In genomic region chr12:58602179-58602578, GRCh38 we compare ENCODE assay signal across 25 cellular contexts.
"Had no signal": no experiment of that assay in that cellular context is flagged by ENCODE, and none has a peak within 500 bp of the region (broad histone marks: within the 10 kb centered on the region; RNA-seq: fewer than 3 reads in every experiment).

No MANE protein-coding gene starts in this region.

- ATAC-seq: left colon; left lung; lower lobe of right lung; natural killer cell; right cardiac atrium; sciatic nerve; stimulated activated memory B cell treated with anti-CD40 and anti-IgM and Interleukin-4, amounts not matched to agents 10 μg/mL and 1 μg/mL and 100 μg/mL, for 72 hours; stimulated activated naive CD8-positive, alpha-beta T cell treated with anti-CD3 and anti-CD28 coated beads, Interleukin-15, amount 100 ng/mL, for 72 hours had no signal

- DNase-seq: hypothalamus; immature natural killer cell; kidney; left colon; left lung; lower lobe of right lung; mammary epithelial cell; mesendoderm; naive B cell; natural killer cell; nephron progenitor cell; occipital lobe; retina; right cardiac atrium; small intestine; spleen; stimulated activated CD4-positive, alpha-beta T cell treated with anti-CD3 and anti-CD28 coated beads, Interleukin-4, amount 100 ng/mL, for 24 hours; stimulated activated naive CD4-positive, alpha-beta T cell treated with Interleukin-2 at 50 U/mL for 16 hours; stimulated activated naive CD8-positive, alpha-beta T cell treated with anti-CD3 and anti-CD28 coated beads, Interleukin-15, amount 100 ng/mL, for 72 hours; substantia nigra; uterus had no signal

- H3K4me3 ChIP-seq: left lung, lower lobe of right lung, neural progenitor cell, spleen, tibial nerve, uterus had no signal
